In the genomic region with DNA sequence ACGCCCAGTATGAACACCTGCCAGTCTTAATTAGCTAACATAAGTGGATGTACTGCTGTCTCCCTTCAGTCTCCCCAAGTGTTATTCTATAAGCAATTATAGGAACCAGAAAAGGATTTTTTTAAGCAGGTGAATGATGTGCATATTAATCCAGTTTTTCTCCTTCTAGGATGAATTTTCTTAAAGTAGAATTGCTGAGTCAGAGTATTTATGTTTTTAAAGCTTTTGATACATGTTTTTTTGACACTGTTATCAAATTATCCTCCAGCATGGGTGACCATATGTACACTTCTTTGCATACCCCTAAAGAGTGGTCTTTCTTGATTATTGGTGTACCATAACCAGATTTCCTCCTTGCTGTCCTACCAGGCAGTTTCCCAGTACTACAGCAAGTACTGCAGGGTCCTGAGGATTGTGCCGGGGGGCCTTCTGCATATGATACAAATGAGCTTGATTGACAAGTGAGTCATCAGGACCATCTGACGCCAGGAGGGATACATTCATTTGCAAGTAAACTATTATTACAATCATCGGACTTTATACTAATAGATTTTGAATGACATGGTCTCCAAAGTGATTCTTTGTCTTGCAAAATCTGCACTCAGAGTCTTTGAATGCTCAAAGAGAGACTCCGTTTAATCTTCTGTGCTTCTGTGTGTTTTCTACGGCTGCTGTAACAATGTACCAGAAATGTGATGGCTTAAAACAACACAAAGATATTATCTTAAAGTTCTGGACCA, we compare ENCODE assay signal across 1 cellular context.
TF ChIP-seq lines count a peak whose summit lies in the region.

No MANE protein-coding gene starts in this region.

TF ChIP-seq in K562, 482 proteins besides CTCF, POLR2A, EP300 and RAD21 (continued from another document):
- TF ChIP-seq, protein P1, sequence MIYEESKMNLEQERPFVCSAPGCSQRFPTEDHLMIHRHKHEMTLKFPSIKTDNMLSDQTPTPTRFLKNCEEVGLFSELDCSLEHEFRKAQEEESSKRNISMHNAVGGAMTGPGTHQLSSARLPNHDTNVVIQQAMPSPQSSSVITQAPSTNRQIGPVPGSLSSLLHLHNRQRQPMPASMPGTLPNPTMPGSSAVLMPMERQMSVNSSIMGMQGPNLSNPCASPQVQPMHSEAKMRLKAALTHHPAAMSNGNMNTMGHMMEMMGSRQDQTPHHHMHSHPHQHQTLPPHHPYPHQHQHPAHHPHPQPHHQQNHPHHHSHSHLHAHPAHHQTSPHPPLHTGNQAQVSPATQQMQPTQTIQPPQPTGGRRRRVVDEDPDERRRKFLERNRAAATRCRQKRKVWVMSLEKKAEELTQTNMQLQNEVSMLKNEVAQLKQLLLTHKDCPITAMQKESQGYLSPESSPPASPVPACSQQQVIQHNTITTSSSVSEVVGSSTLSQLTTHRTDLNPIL (CRISPR knock-in tag; IDR thresholded peaks at IDR 0.05): no peak
- no peak for TF ChIP-seq GATAD2B (IDR thresholded peaks at IDR 0.05; ENCODE audit: borderline replicate concordance)
- TF ChIP-seq SNRNP70 (optimal IDR thresholded peaks at IDR 0.05; ENCODE audit: low read depth, low read length): no peak
- TF ChIP-seq ZSCAN32 (CRISPR knock-in tag; IDR thresholded peaks at IDR 0.05): no peak
- TF ChIP-seq, protein P2, sequence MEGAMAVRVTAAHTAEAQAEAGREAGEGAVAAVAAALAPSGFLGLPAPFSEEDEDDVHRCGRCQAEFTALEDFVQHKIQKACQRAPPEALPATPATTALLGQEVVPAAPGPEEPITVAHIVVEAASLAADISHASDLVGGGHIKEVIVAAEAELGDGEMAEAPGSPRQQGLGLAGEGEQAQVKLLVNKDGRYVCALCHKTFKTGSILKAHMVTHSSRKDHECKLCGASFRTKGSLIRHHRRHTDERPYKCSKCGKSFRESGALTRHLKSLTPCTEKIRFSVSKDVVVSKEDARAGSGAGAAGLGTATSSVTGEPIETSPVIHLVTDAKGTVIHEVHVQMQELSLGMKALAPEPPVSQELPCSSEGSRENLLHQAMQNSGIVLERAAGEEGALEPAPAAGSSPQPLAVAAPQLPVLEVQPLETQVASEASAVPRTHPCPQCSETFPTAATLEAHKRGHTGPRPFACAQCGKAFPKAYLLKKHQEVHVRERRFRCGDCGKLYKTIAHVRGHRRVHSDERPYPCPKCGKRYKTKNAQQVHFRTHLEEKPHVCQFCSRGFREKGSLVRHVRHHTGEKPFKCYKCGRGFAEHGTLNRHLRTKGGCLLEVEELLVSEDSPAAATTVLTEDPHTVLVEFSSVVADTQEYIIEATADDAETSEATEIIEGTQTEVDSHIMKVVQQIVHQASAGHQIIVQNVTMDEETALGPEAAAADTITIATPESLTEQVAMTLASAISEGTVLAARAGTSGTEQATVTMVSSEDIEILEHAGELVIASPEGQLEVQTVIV (CRISPR knock-in tag; IDR thresholded peaks at IDR 0.05; ENCODE audit: borderline replicate concordance): no peak
- no peak for TF ChIP-seq SRSF9 (IDR thresholded peaks at IDR 0.05; ENCODE audit: borderline replicate concordance, low read depth, low read length)
- TF ChIP-seq HNRNPLL (IDR thresholded peaks at IDR 0.05; ENCODE audit: low read depth, low read length, poor library complexity, severe bottlenecking): no peak
- TF ChIP-seq EWSR1 (IDR thresholded peaks at IDR 0.05; ENCODE audit: borderline replicate concordance, low read depth, partially characterized antibody): no peak
- TF ChIP-seq, protein P3, sequence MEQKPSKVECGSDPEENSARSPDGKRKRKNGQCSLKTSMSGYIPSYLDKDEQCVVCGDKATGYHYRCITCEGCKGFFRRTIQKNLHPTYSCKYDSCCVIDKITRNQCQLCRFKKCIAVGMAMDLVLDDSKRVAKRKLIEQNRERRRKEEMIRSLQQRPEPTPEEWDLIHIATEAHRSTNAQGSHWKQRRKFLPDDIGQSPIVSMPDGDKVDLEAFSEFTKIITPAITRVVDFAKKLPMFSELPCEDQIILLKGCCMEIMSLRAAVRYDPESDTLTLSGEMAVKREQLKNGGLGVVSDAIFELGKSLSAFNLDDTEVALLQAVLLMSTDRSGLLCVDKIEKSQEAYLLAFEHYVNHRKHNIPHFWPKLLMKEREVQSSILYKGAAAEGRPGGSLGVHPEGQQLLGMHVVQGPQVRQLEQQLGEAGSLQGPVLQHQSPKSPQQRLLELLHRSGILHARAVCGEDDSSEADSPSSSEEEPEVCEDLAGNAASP (IDR thresholded peaks at IDR 0.05): no peak
- peak; percentile 81 for TF ChIP-seq MAFF (IDR thresholded peaks at IDR 0.05; ENCODE audit: low read length)
- no peak for TF ChIP-seq RBFOX2 (IDR thresholded peaks at IDR 0.05; ENCODE audit: low read depth, low read length)
- TF ChIP-seq ZNF274 (IDR thresholded peaks at IDR 0.05; ENCODE audit: borderline replicate concordance, low read depth, low read length): no peak
- peak; percentile 76 for TF ChIP-seq C11orf30 (IDR thresholded peaks at IDR 0.05; ENCODE audit: low read depth)
- no peak for TF ChIP-seq PPARD (CRISPR knock-in tag; IDR thresholded peaks at IDR 0.05)
- no peak for TF ChIP-seq ZNF282 (CRISPR knock-in tag; IDR thresholded peaks at IDR 0.05)
- TF ChIP-seq, protein P4, sequence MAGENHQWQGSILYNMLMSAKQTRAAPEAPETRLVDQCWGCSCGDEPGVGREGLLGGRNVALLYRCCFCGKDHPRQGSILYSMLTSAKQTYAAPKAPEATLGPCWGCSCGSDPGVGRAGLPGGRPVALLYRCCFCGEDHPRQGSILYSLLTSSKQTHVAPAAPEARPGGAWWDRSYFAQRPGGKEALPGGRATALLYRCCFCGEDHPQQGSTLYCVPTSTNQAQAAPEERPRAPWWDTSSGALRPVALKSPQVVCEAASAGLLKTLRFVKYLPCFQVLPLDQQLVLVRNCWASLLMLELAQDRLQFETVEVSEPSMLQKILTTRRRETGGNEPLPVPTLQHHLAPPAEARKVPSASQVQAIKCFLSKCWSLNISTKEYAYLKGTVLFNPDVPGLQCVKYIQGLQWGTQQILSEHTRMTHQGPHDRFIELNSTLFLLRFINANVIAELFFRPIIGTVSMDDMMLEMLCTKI (IDR thresholded peaks at IDR 0.05; ENCODE audit: partially characterized antibody): no peak
- no peak for TF ChIP-seq HNRNPUL1 (IDR thresholded peaks at IDR 0.05; ENCODE audit: low read length)
- TF ChIP-seq TBL1XR1 (IDR thresholded peaks at IDR 0.05; ENCODE audit: low read length in 2 of 2): no peak
- no peak for TF ChIP-seq RBM39 (optimal IDR thresholded peaks at IDR 0.05; ENCODE audit: low read depth, low read length)
- peak; percentile 84 for TF ChIP-seq MAFK (IDR thresholded peaks at IDR 0.05; ENCODE audit: low read length)
- TF ChIP-seq RAD51 (IDR thresholded peaks at IDR 0.05; ENCODE audit: borderline replicate concordance, low read depth): no peak
- no peak for TF ChIP-seq SMARCA5 (IDR thresholded peaks at IDR 0.05)
- TF ChIP-seq ZFP30 (CRISPR knock-in tag; IDR thresholded peaks at IDR 0.05; ENCODE audit: borderline replicate concordance): no peak
- TF ChIP-seq, protein P5, sequence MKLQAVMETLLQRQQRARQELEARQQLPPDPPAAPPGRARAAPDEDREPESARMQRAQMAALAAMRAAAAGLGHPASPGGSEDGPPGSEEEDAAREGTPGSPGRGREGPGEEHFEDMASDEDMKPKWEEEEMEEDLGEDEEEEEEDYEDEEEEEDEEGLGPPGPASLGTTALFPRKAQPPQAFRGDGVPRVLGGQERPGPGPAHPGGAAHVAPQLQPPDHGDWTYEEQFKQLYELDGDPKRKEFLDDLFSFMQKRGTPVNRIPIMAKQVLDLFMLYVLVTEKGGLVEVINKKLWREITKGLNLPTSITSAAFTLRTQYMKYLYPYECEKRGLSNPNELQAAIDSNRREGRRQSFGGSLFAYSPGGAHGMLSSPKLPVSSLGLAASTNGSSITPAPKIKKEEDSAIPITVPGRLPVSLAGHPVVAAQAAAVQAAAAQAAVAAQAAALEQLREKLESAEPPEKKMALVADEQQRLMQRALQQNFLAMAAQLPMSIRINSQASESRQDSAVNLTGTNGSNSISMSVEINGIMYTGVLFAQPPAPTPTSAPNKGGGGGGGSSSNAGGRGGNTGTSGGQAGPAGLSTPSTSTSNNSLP (IDR thresholded peaks at IDR 0.05; ENCODE audit: borderline replicate concordance, low read depth, low read length): no peak
- TF ChIP-seq MIER1 (IDR thresholded peaks at IDR 0.05; ENCODE audit: low read depth): no peak
- no peak for TF ChIP-seq GATA2 (CRISPR knock-in tag; IDR thresholded peaks at IDR 0.05)
- no peak for TF ChIP-seq CHCHD3 (CRISPR knock-in tag; IDR thresholded peaks at IDR 0.05)
- TF ChIP-seq, protein P6, sequence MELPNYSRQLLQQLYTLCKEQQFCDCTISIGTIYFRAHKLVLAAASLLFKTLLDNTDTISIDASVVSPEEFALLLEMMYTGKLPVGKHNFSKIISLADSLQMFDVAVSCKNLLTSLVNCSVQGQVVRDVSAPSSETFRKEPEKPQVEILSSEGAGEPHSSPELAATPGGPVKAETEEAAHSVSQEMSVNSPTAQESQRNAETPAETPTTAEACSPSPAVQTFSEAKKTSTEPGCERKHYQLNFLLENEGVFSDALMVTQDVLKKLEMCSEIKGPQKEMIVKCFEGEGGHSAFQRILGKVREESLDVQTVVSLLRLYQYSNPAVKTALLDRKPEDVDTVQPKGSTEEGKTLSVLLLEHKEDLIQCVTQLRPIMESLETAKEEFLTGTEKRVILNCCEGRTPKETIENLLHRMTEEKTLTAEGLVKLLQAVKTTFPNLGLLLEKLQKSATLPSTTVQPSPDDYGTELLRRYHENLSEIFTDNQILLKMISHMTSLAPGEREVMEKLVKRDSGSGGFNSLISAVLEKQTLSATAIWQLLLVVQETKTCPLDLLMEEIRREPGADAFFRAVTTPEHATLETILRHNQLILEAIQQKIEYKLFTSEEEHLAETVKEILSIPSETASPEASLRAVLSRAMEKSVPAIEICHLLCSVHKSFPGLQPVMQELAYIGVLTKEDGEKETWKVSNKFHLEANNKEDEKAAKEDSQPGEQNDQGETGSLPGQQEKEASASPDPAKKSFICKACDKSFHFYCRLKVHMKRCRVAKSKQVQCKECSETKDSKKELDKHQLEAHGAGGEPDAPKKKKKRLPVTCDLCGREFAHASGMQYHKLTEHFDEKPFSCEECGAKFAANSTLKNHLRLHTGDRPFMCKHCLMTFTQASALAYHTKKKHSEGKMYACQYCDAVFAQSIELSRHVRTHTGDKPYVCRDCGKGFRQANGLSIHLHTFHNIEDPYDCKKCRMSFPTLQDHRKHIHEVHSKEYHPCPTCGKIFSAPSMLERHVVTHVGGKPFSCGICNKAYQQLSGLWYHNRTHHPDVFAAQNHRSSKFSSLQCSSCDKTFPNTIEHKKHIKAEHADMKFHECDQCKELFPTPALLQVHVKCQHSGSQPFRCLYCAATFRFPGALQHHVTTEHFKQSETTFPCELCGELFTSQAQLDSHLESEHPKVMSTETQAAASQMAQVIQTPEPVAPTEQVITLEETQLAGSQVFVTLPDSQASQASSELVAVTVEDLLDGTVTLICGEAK (IDR thresholded peaks at IDR 0.05): no peak
- TF ChIP-seq, protein P6 (CRISPR knock-in tag; IDR thresholded peaks at IDR 0.05): no peak
